In genomic region chr3:41716391-41716910, GRCh38 we compare ENCODE assay signal across 13 cellular contexts.
A peak's percentile ranks its signal among the peaks of the same experiment; 100 is the strongest.
DNase-seq lines count a peak whose midpoint lies in the region; ATAC-seq, FAIRE-seq and TF ChIP-seq lines count a peak whose summit lies in the region.
"Had no signal": no experiment of that assay in that cellular context is flagged by ENCODE, and none has a peak within 500 bp of the region (broad histone marks: within the 10 kb centered on the region; RNA-seq: fewer than 3 reads in every experiment).

No MANE protein-coding gene starts in this region.

- TF ChIP-seq RAD21 in A549 (conservative IDR thresholded peaks at IDR 0.05 in 1 of 2, IDR thresholded peaks at IDR 0.05 in 1 of 2), result peak; percentile 27 to 60; a peak in 4 of 5 replicates

- no peak overlapping the region for H3K27ac ChIP-seq in A549
- H3K27ac ChIP-seq: neutrophil had no signal

- CTCF ChIA-PET in A549 (lab: Yijun Ruan, JAX), result interaction anchor here (1.1 to 2.5 kb wide), 4 partner anchors 161 to 1135 kb away, joined by 3 to 6 read pairs (median 4); no protein-coding TSS in a partner anchor

- no peak for TF ChIP-seq POLR2A in A549 (IDR thresholded peaks at IDR 0.05; ENCODE audit: low read length)

- peak; percentile 33; the same call in 1 of the 3 replicates for TF ChIP-seq CTCF in A549 (IDR thresholded peaks at IDR 0.05)
- peak; percentile 5 for TF ChIP-seq CTCF in HFF-Myc (IDR thresholded peaks at IDR 0.05; ENCODE audit: low read depth, low read length, missing control alignments)
- no peak for TF ChIP-seq CTCF in GM10266 (IDR thresholded peaks at IDR 0.05; ENCODE audit: control insufficient read depth, insufficient read depth, low read depth, missing control alignments)

- WGBS in A549 (ENCODE audit: missing lambda C conversion rate), result 69% methylated on average over 3 of the region's 3 CpGs

- ATAC-seq in A549, result no peak
- ATAC-seq: WTC11 had no signal

- no peak for TF ChIP-seq EP300 in A549 (IDR thresholded peaks at IDR 0.05)

- H3K4me3 ChIP-seq in A549 (no peak overlapping the region), HFF-Myc (replicated peaks; ENCODE audit: low read depth, low read length) (no peak overlapping the region)

- H3K4me2 ChIP-seq in A549, result no peak overlapping the region

- peak in 1 of 2 experiments; percentile 3 for DNase-seq in A549 (ENCODE audit: low read depth in 1 of 2, low spot score in 1 of 2)
- DNase-seq in HFF-Myc (ENCODE audit: extremely low read depth, low read depth), result no peak
- peak; percentile 49 for DNase-seq in astrocyte of the hippocampus (ENCODE audit: low read depth, low spot score)
- peak; percentile 15 for DNase-seq in iris pigment epithelial cell (ENCODE audit: low read depth)
- no peak for DNase-seq in Ammon's horn (ENCODE audit: low spot score)
- DNase-seq in GM10266 (ENCODE audit: extremely low spot score), result no peak
- DNase-seq in activated CD8-positive, alpha-beta memory T cell treated with anti-CD3 and anti-CD28 coated beads, Interleukin-2, amount 50 U/mL, for 4 hours, result no peak
- no peak for DNase-seq in effector CD8-positive, alpha-beta T cell (lab: John Stamatoyannopoulos, UW)
- DNase-seq: Calu3, NCI-H524 treated with DMSO at 0.1 percent for 48 hours had no signal

- POLR2A ChIA-PET in A549 (lab: Yijun Ruan, JAX), result interaction anchor here (1.3 kb wide), 1 partner anchor 517 kb away, joined by 8 read pairs; the partner anchor contains the start of gene CTNNB1

- FAIRE-seq in A549 (lab: Jason Lieb, UNC), result no peak
- FAIRE-seq: H1 had no signal

- no peaks in the 10 kb centered on the region; the same call in 2 of the 3 replicates for H3K4me1 ChIP-seq in A549

- no peaks in the 10 kb centered on the region for H3K9me3 ChIP-seq in A549
- H3K9me3 ChIP-seq: neutrophil had no signal

TF ChIP-seq in A549, 52 proteins besides CTCF, POLR2A, EP300 and RAD21:
- TF ChIP-seq JUNB (IDR thresholded peaks at IDR 0.05) (no peak), SMC3 (IDR thresholded peaks at IDR 0.05) (peak; percentile 56; the same call in 2 of the 3 replicates)

Comparison
In these comparisons a context has a peak if more than half of its experiments do, and no peak if none do; other contexts are left out.
1. DNase-seq: peak in astrocyte of the hippocampus (single experiment) and iris pigment epithelial cell (single experiment); none in HFF-Myc (single experiment), Ammon's horn (single experiment), GM10266 (single experiment), activated CD8-positive, alpha-beta memory T cell treated with anti-CD3 and anti-CD28 coated beads, Interleukin-2, amount 50 U/mL, for 4 hours (single experiment) and effector CD8-positive, alpha-beta T cell (single experiment).